23 cellular contexts compared by ENCODE assay signal in the genomic region with DNA sequence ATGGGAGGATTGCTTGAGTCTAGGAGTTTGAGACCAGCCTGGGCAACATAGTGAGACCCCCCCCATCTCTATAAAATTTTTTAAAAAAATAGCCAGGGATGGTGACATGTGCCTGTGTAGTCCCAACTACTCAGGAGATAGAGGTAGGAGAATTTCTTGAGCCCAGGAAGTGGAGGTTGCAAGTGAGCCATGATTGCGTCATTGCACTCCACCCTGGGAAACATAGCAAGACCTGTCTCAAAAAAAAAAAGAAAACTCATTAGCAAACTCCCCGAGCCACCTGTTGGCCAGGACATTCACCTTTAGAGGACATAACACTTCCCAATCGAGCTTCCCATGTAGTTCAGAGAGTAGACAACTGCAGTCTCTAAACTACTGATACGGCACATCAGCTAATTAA.
A peak's percentile ranks its signal among the peaks of the same experiment; 100 is the strongest.
DNase-seq lines count a peak whose midpoint lies in the region; ATAC-seq, FAIRE-seq and TF ChIP-seq lines count a peak whose summit lies in the region.
"Had no signal": no experiment of that assay in that cellular context is flagged by ENCODE, and none has a peak within 500 bp of the region (broad histone marks: within the 10 kb centered on the region; RNA-seq: fewer than 3 reads in every experiment).

No MANE protein-coding gene starts in this region.

- H3K4me1 ChIP-seq in breast epithelium (no peaks in the 10 kb centered on the region), K562 (replicated peaks in 1 of 2; ENCODE audit: control insufficient read depth in 2 of 2, insufficient read depth in 2 of 2, low read length in 2 of 2) (no peaks in the 10 kb centered on the region)
- H3K4me1 ChIP-seq: BLaER1 treated with 17β-estradiol and CSF1 and Interleukin-3, amounts not matched to agents 10 nM and 100 nM had no signal

- H3K4me1 Mint-ChIP-seq in MCF 10A (ENCODE audit: insufficient read depth, unreplicated experiment): no peaks in the 10 kb centered on the region
- H3K4me1 Mint-ChIP-seq: B cell had no signal

- no peaks in the 10 kb centered on the region for H3K36me3 Mint-ChIP-seq in MCF 10A (ENCODE audit: insufficient read depth, unreplicated experiment)
- H3K36me3 Mint-ChIP-seq: CD8-positive, alpha-beta T cell had no signal

- FAIRE-seq in K562 (lab: Jason Lieb, UNC): no peak
- FAIRE-seq: GM12891, GM19239 had no signal

- no peaks in the 10 kb centered on the region for H4K20me1 ChIP-seq in K562 (replicated peaks; ENCODE audit: control insufficient read depth, insufficient read depth, low read length)
- H4K20me1 ChIP-seq: BLaER1 treated with 17β-estradiol and CSF1 and Interleukin-3, amounts not matched to agents 10 nM and 100 nM had no signal

- H2AFZ ChIP-seq in K562 (ENCODE audit: low read depth, low read length): no peak overlapping the region
- H2AFZ ChIP-seq: GM23338 had no signal

- peak; percentile 26 for DNase-seq in MCF 10A (ENCODE audit: unreplicated experiment)
- DNase-seq in breast epithelium (ENCODE audit: low spot score in 2 of 2): no peak
- no peak for DNase-seq in K562 (ENCODE audit: extremely low read depth in 1 of 4, low spot score in 3 of 4)
- DNase-seq in epithelial cell of esophagus (ENCODE audit: low read depth): peak; percentile 74
- DNase-seq in NCI-H2081 treated with DMSO at 0.1 percent for 48 hours (lab: John Stamatoyannopoulos, UW): no peak
- DNase-seq: Calu3; CD8-positive, alpha-beta T cell; DMS 273 treated with DMSO at 0.1 percent for 48 hours; DMS53; DND-41; EL; H7; HFFc6; KG1 had no signal

- 2% methylated on average over 4 of the region's 4 CpGs for WGBS in K562 (ENCODE audit: insufficient coverage, low coverage, missing lambda C conversion rate)

- ATAC-seq in K562: no peak
- ATAC-seq in HG03159 (IDR thresholded peaks at IDR 0.05; ENCODE audit: unreplicated experiment): no peak
- no peak for ATAC-seq in HG03565 (IDR thresholded peaks at IDR 0.05; ENCODE audit: unreplicated experiment)
- ATAC-seq: CD8-positive, alpha-beta T cell; GM23338; HCT116 had no signal

- TF ChIP-seq POLR2A in breast epithelium (IDR thresholded peaks at IDR 0.05) (no peak), K562 (conservative IDR thresholded peaks at IDR 0.05) (no peak)

- TF ChIP-seq EP300 in K562 (IDR thresholded peaks at IDR 0.05; ENCODE audit: low read length): no peak

- H3K4me2 ChIP-seq in K562 (ENCODE audit: insufficient read depth, low read length): no peak overlapping the region
- H3K4me2 ChIP-seq: BLaER1 treated with 17β-estradiol and CSF1 and Interleukin-3, amounts not matched to agents 10 nM and 100 nM; GM23338 had no signal

- POLR2A ChIA-PET in MCF 10A (lab: Yijun Ruan, JAX) (no interaction called here), K562 (lab: Yijun Ruan, JAX) (no interaction called here)

- H3K9me3 Mint-ChIP-seq in MCF 10A (ENCODE audit: unreplicated experiment): no peaks in the 10 kb centered on the region
- H3K9me3 Mint-ChIP-seq: CD8-positive, alpha-beta T cell; GM23338; HFFc6 had no signal

- H3K9me3 ChIP-seq in breast epithelium (no peaks in the 10 kb centered on the region), K562 (replicated peaks; ENCODE audit: control insufficient read depth, insufficient read depth, low read depth, low read length) (no peaks in the 10 kb centered on the region)
- H3K9me3 ChIP-seq: BLaER1 treated with 17β-estradiol and CSF1 and Interleukin-3, amounts not matched to agents 10 nM and 100 nM had no signal

- H3K9ac ChIP-seq in K562 (ENCODE audit: insufficient read depth in 1 of 2, low read depth in 2 of 2, low read length in 2 of 2): no peak overlapping the region
- H3K9ac ChIP-seq: BLaER1 treated with 17β-estradiol and CSF1 and Interleukin-3, amounts not matched to agents 10 nM and 100 nM had no signal

- H3K27me3 ChIP-seq in breast epithelium (no peaks in the 10 kb centered on the region), K562 (ENCODE audit: control insufficient read depth in 2 of 2, insufficient read depth in 2 of 2, low read length in 2 of 2) (peaks cover 0 to 4% of the 10 kb centered on the region in 2 experiments; a peak in 1 of 5 replicates)
- H3K27me3 ChIP-seq: BLaER1 treated with 17β-estradiol and CSF1 and Interleukin-3, amounts not matched to agents 10 nM and 100 nM had no signal

- TF ChIP-seq RAD21 in K562 (CRISPR knock-in tag; conservative IDR thresholded peaks at IDR 0.05 in 1 of 2, IDR thresholded peaks at IDR 0.05 in 1 of 2): no peak

- intact Hi-C loops in MCF 10A (cut with micrococcal nuclease): no loop called here
- intact Hi-C loops in breast epithelium (cut with DNase I; ENCODE audit: low total_unique reads): no loop called here
- intact Hi-C loops in K562 (cut with micrococcal nuclease): no loop called here

- no peaks in the 10 kb centered on the region for H3K9me1 ChIP-seq in K562 (ENCODE audit: control insufficient read depth, insufficient read depth, low read length)

- CTCF ChIA-PET in MCF 10A (lab: Yijun Ruan, JAX) (interaction anchor here (0.6 to 0.9 kb wide), 3 partner anchors 174 to 1416 kb away, joined by 3 to 4 read pairs (median 4); no protein-coding TSS in a partner anchor), K562 (lab: Yijun Ruan, JAX; ENCODE audit: low intra/inter-chr PET ratio) (no interaction called here)

- no peak overlapping the region for H3K27ac ChIP-seq in breast epithelium
- H3K27ac ChIP-seq in K562 (ENCODE audit: extremely low read depth, low read depth, low read length): no peak overlapping the region
- H3K27ac ChIP-seq: 22Rv1; BLaER1 treated with 17β-estradiol and CSF1 and Interleukin-3, amounts not matched to agents 10 nM and 100 nM had no signal

- H3K79me2 ChIP-seq in K562 (ENCODE audit: control insufficient read depth, insufficient read depth, low read length): no peaks in the 10 kb centered on the region

- H3K4me3 Mint-ChIP-seq in MCF 10A (ENCODE audit: unreplicated experiment): no peak overlapping the region
- H3K4me3 Mint-ChIP-seq: B cell; CD8-positive, alpha-beta T cell; GM23338; HFFc6 had no signal

- H3K27ac Mint-ChIP-seq in MCF 10A (ENCODE audit: low read depth, unreplicated experiment): no peak overlapping the region
- H3K27ac Mint-ChIP-seq: B cell; CD8-positive, alpha-beta T cell; GM23338; HFFc6 had no signal

- no peaks in the 10 kb centered on the region for H3K27me3 Mint-ChIP-seq in MCF 10A (ENCODE audit: insufficient read depth, unreplicated experiment)

- TF ChIP-seq CTCF in MCF 10A (IDR thresholded peaks at IDR 0.05; ENCODE audit: unreplicated experiment): no peak
- no peak for TF ChIP-seq CTCF in breast epithelium (IDR thresholded peaks at IDR 0.05)
- no peak for TF ChIP-seq CTCF in K562 (IDR thresholded peaks at IDR 0.05 in 2 of 3, conservative IDR thresholded peaks at IDR 0.05 in 1 of 3; ENCODE audit: insufficient read depth in 2 of 3, low read depth in 1 of 3, low read length in 3 of 3)
- TF ChIP-seq CTCF in epithelial cell of esophagus (IDR thresholded peaks at IDR 0.05; ENCODE audit: insufficient read depth, low read depth, low read length, missing control alignments): no peak

- no TSS peak for BruUV-seq in MCF 10A (replicated peaks; lab: Mats Ljungman, UMichigan)
- BruUV-seq in K562 (replicated peaks; lab: Mats Ljungman, UMichigan): no TSS peak

- in situ Hi-C loops in K562 (cut with MboI): no loop called here

- no peak overlapping the region for H3K4me3 ChIP-seq in breast epithelium
- H3K4me3 ChIP-seq in K562: no peak overlapping the region
- no peak overlapping the region for H3K4me3 ChIP-seq in epithelial cell of esophagus (ENCODE audit: low read length)
- H3K4me3 ChIP-seq: BLaER1 treated with 17β-estradiol and CSF1 and Interleukin-3, amounts not matched to agents 10 nM and 100 nM; GM23338 had no signal

- H3K36me3 ChIP-seq in breast epithelium (no peaks in the 10 kb centered on the region), K562 (ENCODE audit: control insufficient read depth, insufficient read depth, low read length) (no peaks in the 10 kb centered on the region)
- H3K36me3 ChIP-seq: BLaER1 treated with 17β-estradiol and CSF1 and Interleukin-3, amounts not matched to agents 10 nM and 100 nM had no signal

TF ChIP-seq in K562, 482 proteins besides CTCF, POLR2A, EP300 and RAD21:
- no peak for TF ChIP-seq CEBPG (CRISPR knock-in tag; IDR thresholded peaks at IDR 0.05)
- peak in 1 of 2 experiments; percentile 51; a peak in 2 of 4 replicates for TF ChIP-seq CEBPG (tag; conservative IDR thresholded peaks at IDR 0.05 in 1 of 2, IDR thresholded peaks at IDR 0.05 in 1 of 2)
- TF ChIP-seq TAF15 (IDR thresholded peaks at IDR 0.05; ENCODE audit: low read depth, low read length): no peak
- no peak for TF ChIP-seq HNRNPH1 (optimal IDR thresholded peaks at IDR 0.05; ENCODE audit: low read depth, low read length)
- TF ChIP-seq, protein P1, sequence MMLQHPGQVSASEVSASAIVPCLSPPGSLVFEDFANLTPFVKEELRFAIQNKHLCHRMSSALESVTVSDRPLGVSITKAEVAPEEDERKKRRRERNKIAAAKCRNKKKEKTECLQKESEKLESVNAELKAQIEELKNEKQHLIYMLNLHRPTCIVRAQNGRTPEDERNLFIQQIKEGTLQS (IDR thresholded peaks at IDR 0.05): 0 out of 2 replicates have a peak, but pooled peaks have one; percentile 27
- TF ChIP-seq, protein P1 (CRISPR knock-in tag; conservative IDR thresholded peaks at IDR 0.05): no peak
- TF ChIP-seq MAFG (tag; conservative IDR thresholded peaks at IDR 0.05): no peak
- TF ChIP-seq FOXM1 (IDR thresholded peaks at IDR 0.05; ENCODE audit: low read depth): no peak
- no peak for TF ChIP-seq FOXM1 (CRISPR knock-in tag; IDR thresholded peaks at IDR 0.05; ENCODE audit: low read depth)
- TF ChIP-seq ZNF146 (CRISPR knock-in tag; IDR thresholded peaks at IDR 0.05; ENCODE audit: unreplicated experiment): no peak

Comparison
In these comparisons a context has a peak if more than half of its experiments do, and no peak if none do; other contexts are left out.
1. DNase-seq: peak in MCF 10A (single experiment) and epithelial cell of esophagus (single experiment); none in breast epithelium (0 of 2), K562 (0 of 4) and NCI-H2081 treated with DMSO at 0.1 percent for 48 hours (single experiment).